In genomic region chrX:132022863-132023116, GRCh38 we compare ENCODE assay signal across 8 cellular contexts. TPM values are rescaled to one million over a fixed set of nuclear protein-coding genes. Genes with fewer than 3 reads are reported as not detected.
DNase-seq lines count a peak whose midpoint lies in the region; ATAC-seq and TF ChIP-seq lines count a peak whose summit lies in the region.

No MANE protein-coding gene starts in this region.

- no peaks in the 10 kb centered on the region for H3K9me3 Mint-ChIP-seq in effector memory CD8-positive, alpha-beta T cell

- H3K4me1 Mint-ChIP-seq in effector memory CD8-positive, alpha-beta T cell (ENCODE audit: low read depth in 2 of 2) = peaks cover 16 to 19% of the 10 kb centered on the region in 2 donors

- peak overlapping the region; percentile 85 to 93 for H3K27ac Mint-ChIP-seq in effector memory CD8-positive, alpha-beta T cell

- ATAC-seq in GM21528 (IDR thresholded peaks at IDR 0.05; ENCODE audit: low FRiP score, unreplicated experiment) = peak; percentile 37
- ATAC-seq in effector memory CD8-positive, alpha-beta T cell (replicated peaks) = peak; percentile 23
- peak; percentile 40 for ATAC-seq in omental fat pad (ENCODE audit: low FRiP score)

- peak overlapping the region; percentile 81; the same call in 1 of the 2 replicates for H3K4me3 ChIP-seq in GM08714 (ENCODE audit: low read length)
- peak overlapping the region; percentile 70 for H3K4me3 ChIP-seq in Jurkat, Clone E6-1 (ENCODE audit: low read length)

- H3K36me3 Mint-ChIP-seq in effector memory CD8-positive, alpha-beta T cell (ENCODE audit: insufficient read depth) = peaks cover 14% of the 10 kb centered on the region

- no peak for TF ChIP-seq CTCF in omental fat pad (IDR thresholded peaks at IDR 0.05)

- H3K4me3 Mint-ChIP-seq in effector memory CD8-positive, alpha-beta T cell = peak overlapping the region; percentile 87 to 89

- DNase-seq in Jurkat, Clone E6-1 (ENCODE audit: low read depth, low spot score) = no peak
- DNase-seq in effector memory CD8-positive, alpha-beta T cell = no peak
- DNase-seq in omental fat pad (ENCODE audit: low spot score) (no peak), OCI-M1 (lab: John Stamatoyannopoulos, UW) (no peak), COLO829 (ENCODE audit: low spot score) (no peak), NCI-H1417 treated with DMSO at 0.1 percent for 48 hours (lab: John Stamatoyannopoulos, UW) (no peak)

- H3K27me3 Mint-ChIP-seq in effector memory CD8-positive, alpha-beta T cell = no peaks in the 10 kb centered on the region

RNA-seq across cellular contexts. Expression of gene STK26, which starts 0.3 kb away (rescaled TPM):
- 52.1 TPM for polyA plus RNA-seq in Jurkat, Clone E6-1 (2012; ENCODE audit: insufficient read depth, insufficient read length)
- 10 to 100 TPM in 2 of 4 donors, 1 to 10 TPM in 2; 7.1 to 34.9 (median 11.5) TPM for total RNA-seq in omental fat pad
